In genomic region chr1:114723457-114723856, GRCh38 we compare ENCODE assay signal across 20 cellular contexts. TPM values are rescaled to one million over a fixed set of nuclear protein-coding genes. Genes with fewer than 3 reads are reported as not detected.
"Had no signal": no experiment of that assay in that cellular context is flagged by ENCODE, and none has a peak within 500 bp of the region (broad histone marks: within the 10 kb centered on the region; RNA-seq: fewer than 3 reads in every experiment).

No MANE protein-coding gene starts in this region.

- H3K9me3 Mint-ChIP-seq: activated naive CD4-positive, alpha-beta T cell treated with anti-CD3 and anti-CD28 coated beads, Interleukin-2, amount 50 U/mL, for 72 hours; activated T-cell treated with anti-CD3 and anti-CD28 coated beads, Interleukin-2, amount 50 U/mL, for 4 hours; nephron; stimulated activated naive CD8-positive, alpha-beta T cell treated with anti-CD3 and anti-CD28 coated beads, Interleukin-15, Interleukin-2, amounts not matched to agents 100 ng/mL and 50 ng/mL, for 24 hours had no signal

- H3K27ac Mint-ChIP-seq: nephron had no signal

- DNase-seq: activated CD4-positive, alpha-beta T cell treated with anti-CD3 and anti-CD28 coated beads, Interleukin-2, amount 50 U/mL, for 1 hour; activated CD8-positive, alpha-beta memory T cell treated with anti-CD3 and anti-CD28 coated beads, Interleukin-2, amount 10 ng/mL, durations not matched to agents 7 days and 5 days; activated effector memory CD4-positive, alpha-beta T cell treated with anti-CD3 and anti-CD28 coated beads, Interleukin-2, amount 50 U/mL, for 16 hours; activated T-cell treated with anti-CD3 and anti-CD28 coated beads, Interleukin-2, amount 50 U/mL, for 4 hours; amygdala; central memory CD4-positive, alpha-beta T cell; colonic mucosa; head of caudate nucleus; midbrain; SK-N-SH; stimulated activated CD4-positive, alpha-beta T cell treated with anti-CD3 and anti-CD28 coated beads, Interleukin-12 subunit alpha, Interleukin-12 subunit beta, amount 100 ng/mL, for 4 hours; stimulated activated CD4-positive, alpha-beta T cell treated with anti-CD3 and anti-CD28 coated beads, Interleukin-1b, Interleukin-23, amount 100 ng/mL, for 48 hours; uterus had no signal

- ATAC-seq: activated CD8-positive, alpha-beta memory T cell treated with anti-CD3 and anti-CD28 coated beads, Interleukin-2, amount 10 ng/mL, durations not matched to agents 7 days and 5 days; activated naive CD4-positive, alpha-beta T cell treated with anti-CD3 and anti-CD28 coated beads, Interleukin-2, amount 50 U/mL, for 72 hours had no signal

- H3K4me3 Mint-ChIP-seq: activated CD8-positive, alpha-beta memory T cell treated with anti-CD3 and anti-CD28 coated beads, Interleukin-2, amount 10 ng/mL, durations not matched to agents 7 days and 5 days; activated T-cell treated with anti-CD3 and anti-CD28 coated beads, Interleukin-2, amount 50 U/mL, for 4 hours; nephron; stimulated activated naive CD8-positive, alpha-beta T cell treated with anti-CD3 and anti-CD28 coated beads, Interleukin-15, Interleukin-2, amounts not matched to agents 100 ng/mL and 50 ng/mL, for 24 hours had no signal

- H3K9me3 ChIP-seq: colonic mucosa, SK-N-SH, tibial nerve, uterus had no signal

- H3K27me3 Mint-ChIP-seq: activated CD8-positive, alpha-beta memory T cell treated with anti-CD3 and anti-CD28 coated beads, Interleukin-2, amount 10 ng/mL, durations not matched to agents 7 days and 5 days; stimulated activated naive CD8-positive, alpha-beta T cell treated with anti-CD3 and anti-CD28 coated beads, Interleukin-15, Interleukin-2, amounts not matched to agents 100 ng/mL and 50 ng/mL, for 24 hours had no signal

RNA-seq across cellular contexts. Expression of gene AMPD1, which starts 28.1 kb away (rescaled TPM):
- total RNA-seq: activated CD8-positive, alpha-beta memory T cell treated with anti-CD3 and anti-CD28 coated beads, Interleukin-2, amount 10 ng/mL, durations not matched to agents 7 days and 5 days; activated naive CD4-positive, alpha-beta T cell treated with anti-CD3 and anti-CD28 coated beads, Interleukin-2, amount 50 U/mL, for 72 hours; activated T-cell treated with anti-CD3 and anti-CD28 coated beads, Interleukin-2, amount 50 U/mL, for 4 hours; epithelial cell of proximal tubule; frontal cortex; renal cortical epithelial cell; tibial nerve had no signal
